ENCODE assay signal across 21 cellular contexts in the genomic region with DNA sequence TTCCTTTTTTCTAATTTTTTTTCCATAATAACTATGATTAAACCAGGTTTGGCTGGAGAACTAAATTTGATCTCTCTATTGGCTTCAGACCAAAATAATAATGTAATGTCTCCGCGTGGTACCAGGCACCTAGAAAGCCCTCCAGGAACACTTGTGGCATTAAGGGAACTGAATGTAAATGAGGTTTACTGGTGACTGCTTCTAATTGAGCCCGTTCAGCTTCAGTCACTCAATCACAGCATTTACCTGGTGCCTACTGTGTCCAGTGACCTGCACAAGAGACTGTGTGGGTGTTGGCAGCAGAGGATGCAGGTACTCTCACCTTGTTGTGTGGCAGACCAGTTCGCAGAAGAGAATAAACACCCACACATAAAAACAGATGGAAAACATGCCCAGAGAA.
"Had no signal": no experiment of that assay in that cellular context is flagged by ENCODE, and none has a peak within 500 bp of the region (broad histone marks: within the 10 kb centered on the region; RNA-seq: fewer than 3 reads in every experiment).

No MANE protein-coding gene starts in this region.

- H3K27ac Mint-ChIP-seq: activated CD4-positive, alpha-beta memory T cell treated with anti-CD3 and anti-CD28 coated beads for 36 hours; activated CD4-positive, alpha-beta T cell treated with anti-CD3 and anti-CD28 coated beads, Interleukin-2, amount 10 ng/mL, durations not matched to agents 7 days and 5 days; activated naive CD8-positive, alpha-beta T cell; IgD-negative memory B cell had no signal

- H3K9me3 Mint-ChIP-seq: activated T-cell treated with anti-CD3 and anti-CD28 coated beads, Interleukin-2, amount 50 U/mL, for 4 hours had no signal

- H3K36me3 Mint-ChIP-seq: activated CD4-positive, alpha-beta memory T cell treated with anti-CD3 and anti-CD28 coated beads for 36 hours had no signal

- DNase-seq: activated CD4-positive, alpha-beta memory T cell treated with anti-CD3 and anti-CD28 coated beads for 36 hours; activated CD4-positive, alpha-beta T cell treated with anti-CD3 and anti-CD28 coated beads, Interleukin-2, amount 10 ng/mL, durations not matched to agents 7 days and 5 days; activated CD4-positive, CD25-positive, alpha-beta regulatory T cell; activated CD8-positive, alpha-beta memory T cell treated with anti-CD3 and anti-CD28 coated beads for 24 hours; activated effector memory CD4-positive, alpha-beta T cell treated with anti-CD3 and anti-CD28 coated beads, Interleukin-2, amount 50 U/mL, for 16 hours; activated naive CD4-positive, alpha-beta T cell treated with Interleukin-2 at 50 U/mL for 16 hours; activated T-cell treated with anti-CD3 and anti-CD28 coated beads, Interleukin-2, amount 50 U/mL, for 4 hours; brain microvascular endothelial cell; cerebellar nuclear complex; MG63; MV-4-11; NCI-H1694; NCI-H2029; NCI-H2107; NCI-H510A treated with DMSO at 0.1 percent for 48 hours; NCI-H69; PC-3; SHP77 had no signal

- H3K4me3 Mint-ChIP-seq: activated CD4-positive, alpha-beta memory T cell treated with anti-CD3 and anti-CD28 coated beads for 36 hours; activated CD4-positive, alpha-beta T cell treated with anti-CD3 and anti-CD28 coated beads, Interleukin-2, amount 10 ng/mL, durations not matched to agents 7 days and 5 days; activated naive CD8-positive, alpha-beta T cell; activated T-cell treated with anti-CD3 and anti-CD28 coated beads, Interleukin-2, amount 50 U/mL, for 4 hours had no signal

- H3K4me3 ChIP-seq: MG63, SJSA1 had no signal

- ATAC-seq: activated T-cell treated with anti-CD3 and anti-CD28 coated beads, Interleukin-2, amount 50 U/mL, for 4 hours; PC-3 had no signal
